1 cellular context compared by ENCODE assay signal in the genomic region with DNA sequence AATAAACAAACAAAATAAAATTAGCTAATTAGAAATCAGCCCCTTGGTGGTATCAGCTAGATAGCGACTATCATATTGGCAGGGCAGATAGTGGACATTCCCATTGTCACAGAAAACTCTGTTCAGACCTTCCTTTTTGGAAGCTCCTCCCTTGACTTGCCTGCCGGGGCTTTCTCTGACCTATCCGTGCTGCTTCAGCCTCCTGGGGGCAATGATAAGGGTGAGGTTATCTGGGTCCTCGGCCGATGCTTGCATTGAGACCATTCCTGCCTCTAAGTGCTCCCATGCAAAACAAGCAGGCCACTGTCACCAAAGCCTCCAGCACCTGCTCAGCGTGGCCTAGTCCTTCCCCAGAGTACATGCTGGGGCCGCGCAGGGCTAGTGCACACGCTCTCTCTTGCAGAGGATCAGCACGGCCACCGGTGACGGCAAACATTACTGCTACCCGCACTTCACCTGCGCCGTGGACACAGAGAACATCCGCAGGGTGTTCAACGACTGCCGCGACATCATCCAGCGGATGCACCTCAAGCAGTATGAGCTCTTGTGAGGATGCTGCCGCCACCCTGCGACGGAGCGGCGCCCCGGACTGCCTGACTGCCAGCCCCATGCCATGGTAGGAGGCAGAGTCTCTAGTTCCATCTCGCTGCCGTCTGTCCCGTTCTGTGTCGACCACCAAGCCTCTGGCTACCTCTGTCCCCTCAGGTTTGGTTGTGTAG.
TF ChIP-seq lines count a peak whose summit lies in the region.

No MANE protein-coding gene starts in this region.

TF ChIP-seq in SK-N-SH, 30 proteins besides CTCF, POLR2A, EP300 and RAD21:
- no peak for TF ChIP-seq MXI1 (IDR thresholded peaks at IDR 0.05; ENCODE audit: low read depth, low read length)
- no peak for TF ChIP-seq FOSL2 (IDR thresholded peaks at IDR 0.05; ENCODE audit: borderline replicate concordance, low read depth)
- no peak for TF ChIP-seq GATA2 (CRISPR knock-in tag; IDR thresholded peaks at IDR 0.05)
